ENCODE assay signal across 2 cellular contexts in genomic region chr11:86459002-86459385, GRCh38.
A peak's percentile ranks its signal among the peaks of the same experiment; 100 is the strongest.
TF ChIP-seq lines count a peak whose summit lies in the region.

No MANE protein-coding gene starts in this region.

TF ChIP-seq in SK-N-SH, 30 proteins besides CTCF, POLR2A, EP300 and RAD21 (continued from another document):
- TF ChIP-seq IRF3 (IDR thresholded peaks at IDR 0.05; ENCODE audit: low read depth, low read length) (no peak), PBX3 (IDR thresholded peaks at IDR 0.05) (no peak), SMC3 (IDR thresholded peaks at IDR 0.05; ENCODE audit: low read depth, low read length) (no peak), USF1 (IDR thresholded peaks at IDR 0.05; ENCODE audit: borderline replicate concordance, low read depth) (no peak), TAF1 (IDR thresholded peaks at IDR 0.05; ENCODE audit: borderline replicate concordance, low read depth, low read length) (no peak), FOSL2 (IDR thresholded peaks at IDR 0.05; ENCODE audit: borderline replicate concordance, low read depth) (peak; percentile 40; the same call in 1 of the 2 replicates), FOXJ3 (CRISPR knock-in tag; IDR thresholded peaks at IDR 0.05) (no peak), RXRA (IDR thresholded peaks at IDR 0.05; ENCODE audit: borderline replicate concordance, low read depth) (no peak), NRF1 (IDR thresholded peaks at IDR 0.05; ENCODE audit: low read depth, low read length) (no peak), JUND (IDR thresholded peaks at IDR 0.05) (no peak), MEF2A (IDR thresholded peaks at IDR 0.05; ENCODE audit: borderline replicate concordance, low read depth) (no peak), MAX (IDR thresholded peaks at IDR 0.05; ENCODE audit: low read depth) (0 out of 2 replicates have a peak, but pooled peaks have one; percentile 15), NFIC (IDR thresholded peaks at IDR 0.05; ENCODE audit: borderline replicate concordance) (peak; percentile 41; the same call in 1 of the 2 replicates), EZH2phosphoT487 (IDR thresholded peaks at IDR 0.05; ENCODE audit: borderline replicate concordance, low read depth) (no peak)

TF ChIP-seq in SK-N-SH treated with all-trans-retinoic acid at 6 μM for 48 hours, 23 proteins besides CTCF, POLR2A, EP300 and RAD21 (continued from another document):
- no peak for TF ChIP-seq CSRNP3 (CRISPR knock-in tag; IDR thresholded peaks at IDR 0.05)
- TF ChIP-seq GLIS3 (CRISPR knock-in tag; IDR thresholded peaks at IDR 0.05) = no peak
- TF ChIP-seq TOX (CRISPR knock-in tag; IDR thresholded peaks at IDR 0.05; ENCODE audit: borderline replicate concordance) = no peak
- TF ChIP-seq ESRRG (CRISPR knock-in tag; IDR thresholded peaks at IDR 0.05) = no peak
- TF ChIP-seq ZC3H10 (CRISPR knock-in tag; IDR thresholded peaks at IDR 0.05) = no peak
